In the genomic region with DNA sequence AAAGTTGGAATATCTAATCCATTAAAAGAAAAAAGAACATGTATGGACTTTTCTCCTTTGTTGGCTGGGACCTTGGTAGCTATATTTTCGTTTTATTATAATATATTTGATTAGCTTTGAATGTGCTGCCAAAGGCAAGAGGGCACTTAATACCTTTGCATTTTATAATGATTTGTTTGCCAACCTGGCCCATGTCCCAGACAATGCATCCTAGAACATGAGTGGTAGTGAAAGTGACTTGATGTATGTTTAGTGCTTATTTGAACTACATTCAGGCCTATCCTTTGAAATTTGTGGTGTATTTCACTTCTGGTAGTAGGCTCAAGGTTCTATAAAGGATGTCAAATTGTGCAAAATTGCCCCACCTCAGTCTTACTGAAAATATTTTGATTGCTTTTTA, we compare ENCODE assay signal across 16 cellular contexts. TPM values are rescaled to one million over a fixed set of nuclear protein-coding genes. Genes with fewer than 3 reads are reported as not detected.
DNase-seq lines count a peak whose midpoint lies in the region; ATAC-seq and TF ChIP-seq lines count a peak whose summit lies in the region.
"Had no signal": no experiment of that assay in that cellular context is flagged by ENCODE, and none has a peak within 500 bp of the region (broad histone marks: within the 10 kb centered on the region; RNA-seq: fewer than 3 reads in every experiment).

No MANE protein-coding gene starts in this region.

- DNase-seq in COR-L47 (lab: John Stamatoyannopoulos, UW) (peak; percentile 85), NCI-H1092 treated with DMSO at 0.1 percent for 48 hours (lab: John Stamatoyannopoulos, UW) (peak; percentile 83), NCI-H2196 (lab: John Stamatoyannopoulos, UW; ENCODE audit: unreplicated experiment) (peak; percentile 64), HuH-7.5 (ENCODE audit: low spot score) (no peak), osteocyte (ENCODE audit: extremely low spot score, unreplicated experiment) (no peak), esophagus muscularis mucosa (ENCODE audit: extremely low spot score) (no peak)
- DNase-seq: activated CD4-positive, alpha-beta T cell treated with anti-CD3 and anti-CD28 coated beads, Interleukin-2, amount 50 U/mL, for 1 hour; MV-4-11; posterior cingulate gyrus; transverse colon had no signal

- H3K36me3 Mint-ChIP-seq in brain (peaks cover 4% of the 10 kb centered on the region), osteocyte (ENCODE audit: unreplicated experiment) (no peaks in the 10 kb centered on the region)
- H3K36me3 Mint-ChIP-seq: activated naive CD8-positive, alpha-beta T cell; stimulated activated effector memory CD8-positive, alpha-beta T cell treated with anti-CD3 and anti-CD28 coated beads, Interleukin-12 subunit alpha, Interleukin-12 subunit beta, amount 100 ng/mL, for 72 hours had no signal

- ATAC-seq in GM19035 (IDR thresholded peaks at IDR 0.05; ENCODE audit: unreplicated experiment) = no peak
- ATAC-seq: stimulated activated effector memory CD8-positive, alpha-beta T cell treated with anti-CD3 and anti-CD28 coated beads, Interleukin-12 subunit alpha, Interleukin-12 subunit beta, amount 100 ng/mL, for 72 hours had no signal

- H3K4me1 Mint-ChIP-seq in brain = peaks cover 93% of the 10 kb centered on the region
- peaks cover 17% of the 10 kb centered on the region for H3K4me1 Mint-ChIP-seq in osteocyte (ENCODE audit: unreplicated experiment)
- H3K4me1 Mint-ChIP-seq: stimulated activated effector memory CD8-positive, alpha-beta T cell treated with anti-CD3 and anti-CD28 coated beads, Interleukin-12 subunit alpha, Interleukin-12 subunit beta, amount 100 ng/mL, for 72 hours had no signal

- H3K27ac Mint-ChIP-seq in brain (peak overlapping the region in 3 of 5 experiments; percentile 18 to 91 (median 71)), osteocyte (ENCODE audit: unreplicated experiment) (no peak overlapping the region)
- H3K27ac Mint-ChIP-seq: activated naive CD8-positive, alpha-beta T cell; stimulated activated effector memory CD8-positive, alpha-beta T cell treated with anti-CD3 and anti-CD28 coated beads, Interleukin-12 subunit alpha, Interleukin-12 subunit beta, amount 100 ng/mL, for 72 hours had no signal

- H3K27ac ChIP-seq in esophagus muscularis mucosa (replicated peaks in 1 of 4) = no peak overlapping the region
- H3K27ac ChIP-seq: transverse colon had no signal

- no peak for TF ChIP-seq CTCF in brain (conservative IDR thresholded peaks at IDR 0.05)
- no peak for TF ChIP-seq CTCF in osteocyte (IDR thresholded peaks at IDR 0.05)
- TF ChIP-seq CTCF in esophagus muscularis mucosa (IDR thresholded peaks at IDR 0.05) = no peak

- WGBS in esophagus muscularis mucosa = 55% methylated on average over 1 of the region's 1 CpG

- H3K27me3 Mint-ChIP-seq in brain = peaks cover 5% of the 10 kb centered on the region
- no peaks in the 10 kb centered on the region for H3K27me3 Mint-ChIP-seq in osteocyte (ENCODE audit: unreplicated experiment)
- H3K27me3 Mint-ChIP-seq: activated naive CD8-positive, alpha-beta T cell had no signal

- intact Hi-C loops in esophagus muscularis mucosa (cut with DNase I) = no loop called here

- no peaks in the 10 kb centered on the region for H3K27me3 ChIP-seq in esophagus muscularis mucosa
- H3K27me3 ChIP-seq: transverse colon had no signal

- H3K4me3 Mint-ChIP-seq in brain = peak overlapping the region in 1 of 5 experiments; percentile 52
- no peak overlapping the region for H3K4me3 Mint-ChIP-seq in osteocyte (ENCODE audit: unreplicated experiment)
- H3K4me3 Mint-ChIP-seq: activated naive CD8-positive, alpha-beta T cell; stimulated activated effector memory CD8-positive, alpha-beta T cell treated with anti-CD3 and anti-CD28 coated beads, Interleukin-12 subunit alpha, Interleukin-12 subunit beta, amount 100 ng/mL, for 72 hours had no signal

- no peak for TF ChIP-seq POLR2A in esophagus muscularis mucosa (IDR thresholded peaks at IDR 0.05; ENCODE audit: low read depth)

- no peaks in the 10 kb centered on the region for H3K9me3 ChIP-seq in esophagus muscularis mucosa
- H3K9me3 ChIP-seq: HAP-1, transverse colon had no signal

- H3K36me3 ChIP-seq in esophagus muscularis mucosa = no peaks in the 10 kb centered on the region
- H3K36me3 ChIP-seq: HAP-1, transverse colon had no signal

- no peak overlapping the region for H3K4me3 ChIP-seq in esophagus muscularis mucosa
- H3K4me3 ChIP-seq: HAP-1, skin epidermis, transverse colon had no signal

- peaks cover 0 to 14% (median 2%) of the 10 kb centered on the region in 4 donors for H3K4me1 ChIP-seq in esophagus muscularis mucosa

- no peak for TF ChIP-seq EP300 in esophagus muscularis mucosa (IDR thresholded peaks at IDR 0.05)

- H3K9me3 Mint-ChIP-seq in brain = peaks cover 0 to 3% (median 0%) of the 10 kb centered on the region in 5 experiments
- H3K9me3 Mint-ChIP-seq in osteocyte (ENCODE audit: unreplicated experiment) = no peaks in the 10 kb centered on the region
- H3K9me3 Mint-ChIP-seq: stimulated activated effector memory CD8-positive, alpha-beta T cell treated with anti-CD3 and anti-CD28 coated beads, Interleukin-12 subunit alpha, Interleukin-12 subunit beta, amount 100 ng/mL, for 72 hours had no signal

RNA-seq across cellular contexts. Expression of gene CACHD1, which starts 25.9 kb away (rescaled TPM):
- polyA plus RNA-seq in brain (ENCODE audit: insufficient read depth, low read depth, low replicate concordance) = 6.4 TPM
- 5.5 TPM in 2 replicates for total RNA-seq in osteocyte
- 10 to 100 TPM in 3 of 4 donors, 1 to 10 TPM in 1; 6.6 to 10.7 (median 10.1) TPM for total RNA-seq in esophagus muscularis mucosa

Comparison
In these comparisons a context has a peak if more than half of its experiments do, and no peak if none do; other contexts are left out.
1. DNase-seq: peak in COR-L47 (single experiment), NCI-H1092 treated with DMSO at 0.1 percent for 48 hours (single experiment) and NCI-H2196 (single experiment); none in HuH-7.5 (single experiment), osteocyte (single experiment) and esophagus muscularis mucosa (single experiment).